9 cellular contexts compared by ENCODE assay signal in genomic region chrX:9921407-9921806, GRCh38. TPM values are rescaled to one million over a fixed set of nuclear protein-coding genes. Genes with fewer than 3 reads are reported as not detected.
"Had no signal": no experiment of that assay in that cellular context is flagged by ENCODE, and none has a peak within 500 bp of the region (broad histone marks: within the 10 kb centered on the region; RNA-seq: fewer than 3 reads in every experiment).

No MANE protein-coding gene starts in this region.

- DNase-seq: IMR-90, KBM-7, KG1 had no signal

- FAIRE-seq: HTR-8/SVneo, K562 had no signal

- ATAC-seq: K562 had no signal

- H3K27ac ChIP-seq: HL-60 had no signal

- H3K36me3 Mint-ChIP-seq: IgD-negative memory B cell had no signal

- H3K27ac Mint-ChIP-seq: IgD-negative memory B cell had no signal

- H3K4me3 ChIP-seq: K562 had no signal

- H3K4me1 Mint-ChIP-seq: IgD-negative memory B cell had no signal

- H3K4me3 Mint-ChIP-seq: IgD-negative memory B cell had no signal

RNA-seq across cellular contexts. Expression of gene CLDN34, which starts 45.8 kb away (rescaled TPM):
- total RNA-seq: HT-29, HT1080, IMR-90, K562 had no signal
- polyA plus RNA-seq: IgD-negative memory B cell, K562 had no signal
